In genomic region chr1:53371121-53371666, GRCh38 we compare ENCODE assay signal across 1 cellular context.
A peak's percentile ranks its signal among the peaks of the same experiment; 100 is the strongest.
TF ChIP-seq lines count a peak whose summit lies in the region.

No MANE protein-coding gene starts in this region.

TF ChIP-seq in HEK293, 187 proteins besides CTCF, POLR2A, EP300 and RAD21 (continued from another document):
- TF ChIP-seq ZNF398 (tag by site-specific recombination; IDR thresholded peaks at IDR 0.05) = peak; percentile 25; the same call in 1 of the 2 replicates
- TF ChIP-seq PATZ1 (tag by site-specific recombination; IDR thresholded peaks at IDR 0.05) = no peak
- TF ChIP-seq, protein P1, sequence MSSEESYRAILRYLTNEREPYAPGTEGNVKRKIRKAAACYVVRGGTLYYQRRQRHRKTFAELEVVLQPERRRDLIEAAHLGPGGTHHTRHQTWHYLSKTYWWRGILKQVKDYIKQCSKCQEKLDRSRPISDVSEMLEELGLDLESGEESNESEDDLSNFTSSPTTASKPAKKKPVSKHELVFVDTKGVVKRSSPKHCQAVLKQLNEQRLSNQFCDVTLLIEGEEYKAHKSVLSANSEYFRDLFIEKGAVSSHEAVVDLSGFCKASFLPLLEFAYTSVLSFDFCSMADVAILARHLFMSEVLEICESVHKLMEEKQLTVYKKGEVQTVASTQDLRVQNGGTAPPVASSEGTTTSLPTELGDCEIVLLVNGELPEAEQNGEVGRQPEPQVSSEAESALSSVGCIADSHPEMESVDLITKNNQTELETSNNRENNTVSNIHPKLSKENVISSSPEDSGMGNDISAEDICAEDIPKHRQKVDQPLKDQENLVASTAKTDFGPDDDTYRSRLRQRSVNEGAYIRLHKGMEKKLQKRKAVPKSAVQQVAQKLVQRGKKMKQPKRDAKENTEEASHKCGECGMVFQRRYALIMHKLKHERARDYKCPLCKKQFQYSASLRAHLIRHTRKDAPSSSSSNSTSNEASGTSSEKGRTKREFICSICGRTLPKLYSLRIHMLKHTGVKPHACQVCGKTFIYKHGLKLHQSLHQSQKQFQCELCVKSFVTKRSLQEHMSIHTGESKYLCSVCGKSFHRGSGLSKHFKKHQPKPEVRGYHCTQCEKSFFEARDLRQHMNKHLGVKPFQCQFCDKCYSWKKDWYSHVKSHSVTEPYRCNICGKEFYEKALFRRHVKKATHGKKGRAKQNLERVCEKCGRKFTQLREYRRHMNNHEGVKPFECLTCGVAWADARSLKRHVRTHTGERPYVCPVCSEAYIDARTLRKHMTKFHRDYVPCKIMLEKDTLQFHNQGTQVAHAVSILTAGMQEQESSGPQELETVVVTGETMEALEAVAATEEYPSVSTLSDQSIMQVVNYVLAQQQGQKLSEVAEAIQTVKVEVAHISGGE (tag by site-specific recombination; conservative IDR thresholded peaks at IDR 0.05; ENCODE audit: low read depth) = no peak
- peak; percentile 42; the same call in 1 of the 2 replicates for TF ChIP-seq EGR2 (tag by site-specific recombination; IDR thresholded peaks at IDR 0.05; ENCODE audit: low read depth)
- TF ChIP-seq, protein P2, sequence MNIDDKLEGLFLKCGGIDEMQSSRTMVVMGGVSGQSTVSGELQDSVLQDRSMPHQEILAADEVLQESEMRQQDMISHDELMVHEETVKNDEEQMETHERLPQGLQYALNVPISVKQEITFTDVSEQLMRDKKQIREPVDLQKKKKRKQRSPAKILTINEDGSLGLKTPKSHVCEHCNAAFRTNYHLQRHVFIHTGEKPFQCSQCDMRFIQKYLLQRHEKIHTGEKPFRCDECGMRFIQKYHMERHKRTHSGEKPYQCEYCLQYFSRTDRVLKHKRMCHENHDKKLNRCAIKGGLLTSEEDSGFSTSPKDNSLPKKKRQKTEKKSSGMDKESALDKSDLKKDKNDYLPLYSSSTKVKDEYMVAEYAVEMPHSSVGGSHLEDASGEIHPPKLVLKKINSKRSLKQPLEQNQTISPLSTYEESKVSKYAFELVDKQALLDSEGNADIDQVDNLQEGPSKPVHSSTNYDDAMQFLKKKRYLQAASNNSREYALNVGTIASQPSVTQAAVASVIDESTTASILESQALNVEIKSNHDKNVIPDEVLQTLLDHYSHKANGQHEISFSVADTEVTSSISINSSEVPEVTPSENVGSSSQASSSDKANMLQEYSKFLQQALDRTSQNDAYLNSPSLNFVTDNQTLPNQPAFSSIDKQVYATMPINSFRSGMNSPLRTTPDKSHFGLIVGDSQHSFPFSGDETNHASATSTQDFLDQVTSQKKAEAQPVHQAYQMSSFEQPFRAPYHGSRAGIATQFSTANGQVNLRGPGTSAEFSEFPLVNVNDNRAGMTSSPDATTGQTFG (tag by site-specific recombination; IDR thresholded peaks at IDR 0.05; ENCODE audit: borderline replicate concordance) = no peak
- TF ChIP-seq ZNF24 (tag by site-specific recombination; IDR thresholded peaks at IDR 0.05) = no peak
- TF ChIP-seq GLIS2 (tag by site-specific recombination; IDR thresholded peaks at IDR 0.05) = peak; percentile 12; the same call in 1 of the 2 replicates
- no peak for TF ChIP-seq ZNF23 (tag by site-specific recombination; IDR thresholded peaks at IDR 0.05; ENCODE audit: borderline replicate concordance)
- TF ChIP-seq ZIC2 (tag by site-specific recombination; IDR thresholded peaks at IDR 0.05) = peak; percentile 97
TF ChIP-seq in HEK293: peak in this region for 6.
